ENCODE assay signal across 8 cellular contexts in the genomic region with DNA sequence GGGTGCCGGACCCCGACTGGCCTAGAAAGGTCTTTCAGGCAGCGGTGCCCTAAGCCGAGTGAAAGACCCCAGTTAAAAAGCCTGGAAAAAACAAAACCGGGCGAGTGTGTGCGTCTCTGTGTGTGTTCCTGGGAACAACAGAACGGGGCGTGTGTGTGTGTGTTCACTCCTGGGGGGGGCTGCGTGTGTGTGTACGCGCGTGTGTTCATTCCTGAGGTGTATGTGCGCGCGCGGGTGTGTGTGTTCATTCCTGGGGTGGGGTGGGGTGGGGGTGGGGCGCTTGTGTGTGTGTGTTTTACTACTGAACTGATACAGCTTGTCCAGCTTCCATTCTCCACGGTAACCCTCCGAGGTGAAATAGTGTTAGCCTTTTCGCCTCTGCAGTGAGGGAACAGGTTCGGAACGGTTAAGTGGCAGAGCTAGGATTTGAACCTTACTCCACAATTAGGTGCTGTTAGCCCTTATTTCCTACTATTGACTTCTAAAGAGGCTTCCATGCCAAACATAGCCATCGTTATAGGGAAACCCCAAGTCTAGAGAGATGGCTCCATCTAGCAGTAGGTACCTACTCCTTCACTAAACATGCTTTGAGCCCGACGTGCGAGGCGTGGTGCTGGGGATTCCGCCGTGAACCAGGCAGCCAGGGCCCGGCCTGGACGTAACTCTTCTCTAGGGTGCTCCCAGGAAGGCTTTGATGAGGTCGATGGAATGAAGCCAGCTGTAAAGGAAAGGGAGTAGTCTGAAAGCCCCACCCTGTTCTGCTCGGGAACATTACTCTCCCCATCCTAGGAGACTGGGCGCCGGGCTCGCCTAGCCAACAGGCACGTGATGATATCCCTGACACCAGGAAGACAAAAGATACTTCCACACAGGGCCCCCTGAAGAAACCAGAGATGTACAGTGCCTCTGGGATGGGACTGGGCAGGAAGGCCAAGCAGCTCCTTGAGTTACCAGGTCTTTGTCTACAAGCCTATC. TPM values are rescaled to one million over a fixed set of nuclear protein-coding genes. Genes with fewer than 3 reads are reported as not detected.
DNase-seq lines count a peak whose midpoint lies in the region; ATAC-seq and TF ChIP-seq lines count a peak whose summit lies in the region.

No MANE protein-coding gene starts in this region.

- H3K36me3 ChIP-seq in A673 (ENCODE audit: insufficient read depth, low read length, poor library complexity, severe bottlenecking) = peaks cover 14% of the 10 kb centered on the region

- peaks cover 33% of the 10 kb centered on the region for H3K4me1 Mint-ChIP-seq in brain

- H3K27ac ChIP-seq in A673 (ENCODE audit: low read depth, low read length, poor library complexity, severe bottlenecking) = peak overlapping the region; percentile 100

- peak; percentile 19 for ATAC-seq in HG03378 (IDR thresholded peaks at IDR 0.05; ENCODE audit: unreplicated experiment)
- ATAC-seq in GM21423 (IDR thresholded peaks at IDR 0.05; ENCODE audit: unreplicated experiment) = no peak

- H3K4me3 Mint-ChIP-seq in brain = peak overlapping the region; percentile 89 to 98 (median 96)

- H3K9me3 ChIP-seq in A673 (ENCODE audit: low read depth, low read length, poor library complexity, severe bottlenecking) (no peaks in the 10 kb centered on the region), iPS-18c (ENCODE audit: control insufficient read depth, insufficient read depth, low read length) (no peaks in the 10 kb centered on the region)

- peaks cover 10% of the 10 kb centered on the region for H3K4me1 ChIP-seq in A673 (ENCODE audit: insufficient read depth, low read length, poor library complexity, severe bottlenecking)

- H3K27ac Mint-ChIP-seq in brain = peak overlapping the region; percentile 98 to 99 (median 99)

- POLR2A ChIA-PET in A673 (lab: Charles Lee; ENCODE audit: low non-redundant PET) = interaction anchor here (0.6 to 0.7 kb wide), 4 partner anchors 32 to 654 kb away, joined by 3 to 14 read pairs (median 4); no protein-coding TSS in a partner anchor

- TSS peak; percentile 95 for BruUV-seq in A673 (replicated peaks; lab: Mats Ljungman, UMichigan)

- H3K4me3 ChIP-seq in A673 (ENCODE audit: low read depth, low read length, poor library complexity, severe bottlenecking) = peak overlapping the region; percentile 88
- peak overlapping the region; percentile 94 for H3K4me3 ChIP-seq in iPS-18c (ENCODE audit: insufficient read depth, low read depth, low read length)
- H3K4me3 ChIP-seq in skeletal muscle cell (ENCODE audit: low read depth, low read length) = peak overlapping the region; percentile 80

- peaks cover 14% of the 10 kb centered on the region for H3K27me3 Mint-ChIP-seq in brain

- CTCF ChIA-PET in A673 (lab: Charles Lee) = no interaction called here

- H3K9me3 Mint-ChIP-seq in brain = no peaks in the 10 kb centered on the region

- TF ChIP-seq CTCF in A673 (conservative IDR thresholded peaks at IDR 0.05; ENCODE audit: low read depth, low read length) (no peak), brain (conservative IDR thresholded peaks at IDR 0.05) (no peak)

- H3K36me3 Mint-ChIP-seq in brain = peaks cover 19% of the 10 kb centered on the region

- DNase-seq in A673 (ENCODE audit: low spot score) (peak; percentile 86), GDM1 (lab: John Stamatoyannopoulos, UW) (peak; percentile 67), NOMO-1 treated with dmso at 0.1 percent for 144 hours (lab: John Stamatoyannopoulos, UW; ENCODE audit: unreplicated experiment) (peak; percentile 77), skeletal muscle cell (ENCODE audit: low read depth) (no peak)

- intact Hi-C loops in A673 (cut with micrococcal nuclease; ENCODE audit: unreplicated experiment) = no loop called here

- no peaks in the 10 kb centered on the region for H3K27me3 ChIP-seq in A673 (replicated peaks; ENCODE audit: insufficient read depth, low read depth, low read length, poor library complexity)

RNA-seq across cellular contexts. Expression of a gene that starts 0.7 kb away (rescaled TPM):
- total RNA-seq in A673 (2021) = 409 and 465 TPM in 2 replicates
- polyA plus RNA-seq in brain (ENCODE audit: insufficient read depth, low read depth, low replicate concordance) = 664 TPM

RNA-seq across cellular contexts. Expression of a gene that starts 48.4 kb away (rescaled TPM):
- total RNA-seq in A673 (2021) = 227 and 233 TPM in 2 replicates
- polyA plus RNA-seq in brain (ENCODE audit: insufficient read depth, low read depth, low replicate concordance) = 112 TPM
